Comparison of ENCODE assay signal across 18 cellular contexts in the genomic region with DNA sequence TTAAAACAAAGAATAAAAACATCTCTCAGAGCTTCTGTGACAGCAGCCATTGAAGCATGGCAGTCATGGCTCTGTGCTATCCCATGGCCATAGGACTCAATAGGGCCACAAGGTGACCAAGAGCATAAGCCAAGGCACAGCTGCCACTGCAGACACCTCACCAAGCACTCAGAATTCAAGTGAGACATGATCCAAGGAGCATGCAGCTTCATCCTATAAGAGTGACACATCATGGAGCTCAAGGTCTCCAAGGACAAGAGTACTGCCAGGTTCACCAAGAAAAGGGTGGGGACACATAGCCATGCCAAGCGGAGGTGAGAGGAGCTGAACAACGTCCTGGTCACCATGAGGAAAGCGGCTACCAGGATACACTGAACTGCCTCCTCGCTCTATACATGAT. TPM values are rescaled to one million over a fixed set of nuclear protein-coding genes. Genes with fewer than 3 reads are reported as not detected.
DNase-seq lines count a peak whose midpoint lies in the region; ATAC-seq and TF ChIP-seq lines count a peak whose summit lies in the region.
"Had no signal": no experiment of that assay in that cellular context is flagged by ENCODE, and none has a peak within 500 bp of the region (broad histone marks: within the 10 kb centered on the region; RNA-seq: fewer than 3 reads in every experiment).

No MANE protein-coding gene starts in this region.

- intact Hi-C loops in activated CD4-positive, alpha-beta T cell treated with anti-CD3 and anti-CD28 coated beads, Interleukin-2, amount 10 ng/mL, durations not matched to agents 24 days and 14 days (cut with micrococcal nuclease), result no loop called here
- intact Hi-C loops in heart left ventricle (cut with DNase I), result loop anchor here in 1 of 10 donors (5.0 kb wide), 1 partner anchor 69 kb away; no protein-coding TSS in a partner anchor
- intact Hi-C loops in aorta (cut with DNase I), result loop anchor here in 1 of 2 donors (5.0 kb wide), 2 partner anchors 54 to 84 kb away; a partner anchor contains a TSS

- H3K36me3 ChIP-seq in heart left ventricle, result no peaks in the 10 kb centered on the region
- H3K36me3 ChIP-seq in parathyroid adenoma (ENCODE audit: control insufficient read depth, insufficient read depth, low read length), result no peaks in the 10 kb centered on the region
- no peaks in the 10 kb centered on the region for H3K36me3 ChIP-seq in aorta (ENCODE audit: control insufficient read depth in 1 of 2, insufficient read depth in 2 of 2, low read length in 1 of 2)
- H3K36me3 ChIP-seq: SJCRH30 had no signal

- no peak overlapping the region for H3K4me3 Mint-ChIP-seq in activated CD4-positive, alpha-beta T cell treated with anti-CD3 and anti-CD28 coated beads, Interleukin-2, amount 10 ng/mL, durations not matched to agents 24 days and 14 days
- no peak overlapping the region for H3K4me3 Mint-ChIP-seq in activated T-cell treated with anti-CD3 and anti-CD28 coated beads, Interleukin-2, amount 50 U/mL, for 24 hours
- H3K4me3 Mint-ChIP-seq: CD8-positive, alpha-beta T cell; GM23338 had no signal

- 81 to 91% (median 85%) methylated on average over 4 of the region's 4 CpGs for WGBS in heart left ventricle, 4 donors
- 87 to 90% methylated on average over 4 of the region's 4 CpGs for WGBS in aorta, 2 donors

- ATAC-seq in heart left ventricle (peak in 1 of 4 donors; percentile 33), aorta (ENCODE audit: low FRiP score) (no peak)
- ATAC-seq: CD8-positive, alpha-beta T cell; GM23338 had no signal

- H2AFZ ChIP-seq in parathyroid adenoma, result no peak overlapping the region
- H2AFZ ChIP-seq: GM23338 had no signal

- H3K27me3 ChIP-seq in heart left ventricle (no peaks in the 10 kb centered on the region), parathyroid adenoma (ENCODE audit: control insufficient read depth, insufficient read depth, low read length) (no peaks in the 10 kb centered on the region), aorta (ENCODE audit: control insufficient read depth in 1 of 2, insufficient read depth in 2 of 2, low read length in 1 of 2) (no peaks in the 10 kb centered on the region)
- H3K27me3 ChIP-seq: SJCRH30 had no signal

- H3K79me2 ChIP-seq in parathyroid adenoma, result peaks cover 4% of the 10 kb centered on the region

- H3K27ac ChIP-seq in heart left ventricle (peak overlapping the region; percentile 66 to 96 (median 85)), parathyroid adenoma (peak overlapping the region; percentile 73), aorta (ENCODE audit: low read depth in 1 of 2, low read length in 2 of 2) (peak overlapping the region; percentile 2 to 96)
- H3K27ac ChIP-seq: 22Rv1, SJCRH30 had no signal

- H3K4me2 ChIP-seq in parathyroid adenoma (ENCODE audit: low read length), result no peak overlapping the region
- H3K4me2 ChIP-seq: GM23338 had no signal

- DNase-seq in activated CD4-positive, alpha-beta T cell treated with anti-CD3 and anti-CD28 coated beads, Interleukin-2, amount 10 ng/mL, durations not matched to agents 24 days and 14 days, result peak; percentile 29
- DNase-seq in activated CD4-positive, alpha-beta T cell treated with anti-CD3 and anti-CD28 coated beads for 1 hour, result no peak
- DNase-seq in heart left ventricle (no peak), aorta (no peak), NCI-H146 (lab: John Stamatoyannopoulos, UW) (no peak), dermis blood vessel endothelial cell (no peak)
- DNase-seq in activated T-cell treated with anti-CD3 and anti-CD28 coated beads, Interleukin-2, amount 50 U/mL, for 24 hours, result no peak
- DNase-seq: CD8-positive, alpha-beta T cell; DND-41; GDM1; NCI-H2029; NCI-H2171 treated with DMSO at 0.1 percent for 48 hours; NCI-H82; SJCRH30 had no signal

- H3K4me1 ChIP-seq in heart left ventricle (peaks cover 0 to 68% (median 45%) of the 10 kb centered on the region in 12 donors), parathyroid adenoma (peaks cover 12% of the 10 kb centered on the region), aorta (ENCODE audit: control insufficient read depth in 1 of 2, insufficient read depth in 2 of 2, low read length in 2 of 2) (peaks cover 3 to 8% of the 10 kb centered on the region in 2 donors)
- H3K4me1 ChIP-seq: SJCRH30 had no signal

- no peak for TF ChIP-seq POLR2A in heart left ventricle (IDR thresholded peaks at IDR 0.05)

- TF ChIP-seq CTCF in heart left ventricle (IDR thresholded peaks at IDR 0.05) (no peak), parathyroid adenoma (IDR thresholded peaks at IDR 0.05) (no peak)

- H3K9me3 Mint-ChIP-seq in activated CD4-positive, alpha-beta T cell treated with anti-CD3 and anti-CD28 coated beads, Interleukin-2, amount 10 ng/mL, durations not matched to agents 24 days and 14 days, result no peaks in the 10 kb centered on the region
- H3K9me3 Mint-ChIP-seq in activated T-cell treated with anti-CD3 and anti-CD28 coated beads, Interleukin-2, amount 50 U/mL, for 24 hours, result no peaks in the 10 kb centered on the region
- H3K9me3 Mint-ChIP-seq: CD8-positive, alpha-beta T cell had no signal

- H3K27me3 Mint-ChIP-seq in activated CD4-positive, alpha-beta T cell treated with anti-CD3 and anti-CD28 coated beads, Interleukin-2, amount 10 ng/mL, durations not matched to agents 24 days and 14 days, result peaks cover 8% of the 10 kb centered on the region
- peaks cover 29% of the 10 kb centered on the region for H3K27me3 Mint-ChIP-seq in activated T-cell treated with anti-CD3 and anti-CD28 coated beads, Interleukin-2, amount 50 U/mL, for 24 hours

- no peaks in the 10 kb centered on the region for H3K4me1 Mint-ChIP-seq in activated CD4-positive, alpha-beta T cell treated with anti-CD3 and anti-CD28 coated beads, Interleukin-2, amount 10 ng/mL, durations not matched to agents 24 days and 14 days
- H3K4me1 Mint-ChIP-seq in activated T-cell treated with anti-CD3 and anti-CD28 coated beads, Interleukin-2, amount 50 U/mL, for 24 hours (ENCODE audit: low read depth), result no peaks in the 10 kb centered on the region

- H3K4me3 ChIP-seq in heart left ventricle (no peak overlapping the region), parathyroid adenoma (ENCODE audit: low read depth, low read length) (no peak overlapping the region), aorta (ENCODE audit: low read length in 2 of 2) (no peak overlapping the region)
- H3K4me3 ChIP-seq: GM23338, SJCRH30 had no signal

- no peak overlapping the region for H3K9ac ChIP-seq in parathyroid adenoma

- no peak overlapping the region for H3K27ac Mint-ChIP-seq in activated CD4-positive, alpha-beta T cell treated with anti-CD3 and anti-CD28 coated beads, Interleukin-2, amount 10 ng/mL, durations not matched to agents 24 days and 14 days
- no peak overlapping the region for H3K27ac Mint-ChIP-seq in activated T-cell treated with anti-CD3 and anti-CD28 coated beads, Interleukin-2, amount 50 U/mL, for 24 hours
- H3K27ac Mint-ChIP-seq: CD8-positive, alpha-beta T cell; GM23338 had no signal

- no peaks in the 10 kb centered on the region for H3K36me3 Mint-ChIP-seq in activated CD4-positive, alpha-beta T cell treated with anti-CD3 and anti-CD28 coated beads, Interleukin-2, amount 10 ng/mL, durations not matched to agents 24 days and 14 days (ENCODE audit: low read depth)
- no peaks in the 10 kb centered on the region for H3K36me3 Mint-ChIP-seq in activated T-cell treated with anti-CD3 and anti-CD28 coated beads, Interleukin-2, amount 50 U/mL, for 24 hours (ENCODE audit: low read depth)
- H3K36me3 Mint-ChIP-seq: CD8-positive, alpha-beta T cell had no signal

- H3K9me3 ChIP-seq in heart left ventricle (peaks cover 0 to 6% (median 0%) of the 10 kb centered on the region in 12 donors), parathyroid adenoma (ENCODE audit: control insufficient read depth, low read length) (no peaks in the 10 kb centered on the region), aorta (ENCODE audit: control insufficient read depth, low read length) (no peaks in the 10 kb centered on the region)
- H3K9me3 ChIP-seq: SJCRH30 had no signal

RNA-seq across cellular contexts. Expression of a gene that starts 53.0 kb away (rescaled TPM):
- 0.07 and 0.21 TPM in 2 replicates for total RNA-seq in activated CD4-positive, alpha-beta T cell treated with anti-CD3 and anti-CD28 coated beads, Interleukin-2, amount 10 ng/mL, durations not matched to agents 24 days and 14 days
- 100 to 1,000 TPM; 224 to 331 (median 315) TPM for total RNA-seq in heart left ventricle
- polyA plus RNA-seq in heart left ventricle, result 100 to 1,000 TPM in 1 of 2 donors, 10 to 100 TPM in 1; 86.4 to 138 TPM
- 100 to 1,000 TPM in 1 of 2 donors, 10 to 100 TPM in 1; 87.3 to 235 TPM for total RNA-seq in aorta
- 100 to 1,000 TPM; 123 to 137 TPM for polyA plus RNA-seq in aorta
- total RNA-seq in dermis blood vessel endothelial cell, result 0.19 and 0.34 TPM in 2 replicates
- total RNA-seq: NCI-H460 had no signal

Comparison
In these comparisons a context has a peak if more than half of its experiments do, and no peak if none do; other contexts are left out.
1. RNA of a gene that starts 53.0 kb away (total RNA-seq): 224 to 331 TPM in heart left ventricle and 87.3 to 235 TPM in aorta; 0.19 to 0.34 TPM in dermis blood vessel endothelial cell and 0.07 to 0.21 TPM in activated CD4-positive, alpha-beta T cell treated with anti-CD3 and anti-CD28 coated beads, Interleukin-2, amount 10 ng/mL, durations not matched to agents 24 days and 14 days; every median in the first group is over 10 times any median in the second.
2. Peak in every context shown above with its lines, with median percentiles within 50 percentile points of each other: H3K27ac ChIP-seq.